Comparison of ENCODE assay signal across 22 cellular contexts in genomic region chr1:245173446-245174178, GRCh38. TPM values are rescaled to one million over a fixed set of nuclear protein-coding genes. Genes with fewer than 3 reads are reported as not detected.
A peak's percentile ranks its signal among the peaks of the same experiment; 100 is the strongest.
DNase-seq lines count a peak whose midpoint lies in the region; ATAC-seq, FAIRE-seq and TF ChIP-seq lines count a peak whose summit lies in the region.
"Had no signal": no experiment of that assay in that cellular context is flagged by ENCODE, and none has a peak within 500 bp of the region (broad histone marks: within the 10 kb centered on the region; RNA-seq: fewer than 3 reads in every experiment).

No MANE protein-coding gene starts in this region.

- dilution Hi-C loops in IMR-90 (cut with HindIII; ENCODE audit: low sequenced_read_pairs, unreplicated experiment) = no loop called here

- peak overlapping the region; percentile 40 for H2AFZ ChIP-seq in IMR-90 (replicated peaks; ENCODE audit: low read length, poor library complexity)
- H2AFZ ChIP-seq: GM23338 had no signal

- H3K4me2 ChIP-seq in IMR-90 (ENCODE audit: low read depth, low read length) = no peak overlapping the region; the same call in 1 of the 2 replicates
- H3K4me2 ChIP-seq: GM23338 had no signal

- no peak overlapping the region for H3K23ac ChIP-seq in IMR-90 (ENCODE audit: low read depth, low read length)

- no peaks in the 10 kb centered on the region for H3K36me3 Mint-ChIP-seq in natural killer cell
- H3K36me3 Mint-ChIP-seq: activated naive CD4-positive, alpha-beta T cell treated with anti-CD3 and anti-CD28 coated beads, Interleukin-2, amount 50 U/mL, for 72 hours; CD14-positive monocyte had no signal

- H3K9me1 ChIP-seq in IMR-90 (ENCODE audit: insufficient read depth, low read length) = no peaks in the 10 kb centered on the region

- BruUV-seq in IMR-90 (replicated peaks; lab: Mats Ljungman, UMichigan) = no TSS peak

- H2BK20ac ChIP-seq in IMR-90 (ENCODE audit: low read depth, low read length) = no peak overlapping the region

- no peaks in the 10 kb centered on the region; the same call in 1 of the 2 replicates for H3K9me3 ChIP-seq in IMR-90 (ENCODE audit: control insufficient read depth, insufficient read depth, low read length)
- no peaks in the 10 kb centered on the region for H3K9me3 ChIP-seq in body of pancreas
- H3K9me3 ChIP-seq in pancreas = no peaks in the 10 kb centered on the region
- no peaks in the 10 kb centered on the region for H3K9me3 ChIP-seq in tibial artery
- H3K9me3 ChIP-seq: colonic mucosa had no signal

- H3K14ac ChIP-seq in IMR-90 (replicated peaks; ENCODE audit: low read depth, low read length) = no peak overlapping the region

- no peak overlapping the region for H3K4me3 Mint-ChIP-seq in natural killer cell
- H3K4me3 Mint-ChIP-seq: activated B cell treated with CpG ODN at 0.5 μM for 24 hours; activated CD8-positive, alpha-beta T cell treated with anti-CD3 and anti-CD28 coated beads, Interleukin-2, amount 10 ng/mL, durations not matched to agents 7 days and 5 days; CD14-positive monocyte; GM23338 had no signal

- H4K91ac ChIP-seq in IMR-90 (ENCODE audit: insufficient read depth, low read depth, low read length) = no peak overlapping the region

- in situ Hi-C loops in IMR-90 (cut with MboI; ENCODE audit: low sequenced_read_pairs) = loop anchor here (25.0 kb wide), 1 partner anchor 1514 kb away; no protein-coding TSS in a partner anchor

- H3K4me1 ChIP-seq in IMR-90 (ENCODE audit: control insufficient read depth, insufficient read depth, low read length) = no peaks in the 10 kb centered on the region
- no peaks in the 10 kb centered on the region for H3K4me1 ChIP-seq in body of pancreas
- no peaks in the 10 kb centered on the region for H3K4me1 ChIP-seq in pancreas
- no peaks in the 10 kb centered on the region for H3K4me1 ChIP-seq in tibial artery
- H3K4me1 ChIP-seq: colonic mucosa had no signal

- no peak overlapping the region for H3K27ac Mint-ChIP-seq in natural killer cell
- H3K27ac Mint-ChIP-seq: activated B cell treated with CpG ODN at 0.5 μM for 24 hours; activated CD8-positive, alpha-beta T cell treated with anti-CD3 and anti-CD28 coated beads, Interleukin-2, amount 10 ng/mL, durations not matched to agents 7 days and 5 days; activated naive CD4-positive, alpha-beta T cell treated with anti-CD3 and anti-CD28 coated beads, Interleukin-2, amount 50 U/mL, for 72 hours; CD14-positive monocyte; GM23338 had no signal

- no peak overlapping the region for H2AK9ac ChIP-seq in IMR-90 (replicated peaks; ENCODE audit: low read depth, low read length, poor library complexity)

- H2AK5ac ChIP-seq in IMR-90 (ENCODE audit: low read depth, low read length) = no peak overlapping the region

- intact Hi-C loops in IMR-90 (cut with micrococcal nuclease) (no loop called here), body of pancreas (cut with DNase I) (no loop called here), pancreas (cut with DNase I) (no loop called here), natural killer cell (cut with micrococcal nuclease) (no loop called here), tibial artery (cut with DNase I; ENCODE audit: low total_unique reads) (no loop called here)

- TF ChIP-seq RAD21 in IMR-90 (IDR thresholded peaks at IDR 0.05; ENCODE audit: low read length) = no peak

- peaks cover 2 to 4% of the 10 kb centered on the region in 2 donors for H3K27me3 Mint-ChIP-seq in natural killer cell (ENCODE audit: low read depth in 2 of 2)

- POLR2A ChIA-PET in IMR-90 (lab: Charles Lee; ENCODE audit: unreplicated experiment) = no interaction called here

- no peak for TF ChIP-seq CTCF in IMR-90 (conservative IDR thresholded peaks at IDR 0.05; ENCODE audit: low read depth, low read length)
- TF ChIP-seq CTCF in body of pancreas (IDR thresholded peaks at IDR 0.05) = no peak
- TF ChIP-seq CTCF in pancreas (IDR thresholded peaks at IDR 0.05) = no peak
- no peak for TF ChIP-seq CTCF in natural killer cell (IDR thresholded peaks at IDR 0.05)
- TF ChIP-seq CTCF in tibial artery (IDR thresholded peaks at IDR 0.05) = no peak

- ATAC-seq in IMR-90 (ENCODE audit: low read depth) (peak; percentile 63), body of pancreas (peak; percentile 38), pancreas (peak; percentile 39 to 61 (median 52)), natural killer cell (no peak)
- ATAC-seq: activated CD8-positive, alpha-beta T cell treated with anti-CD3 and anti-CD28 coated beads, Interleukin-2, amount 10 ng/mL, durations not matched to agents 7 days and 5 days; activated naive CD4-positive, alpha-beta T cell treated with anti-CD3 and anti-CD28 coated beads, Interleukin-2, amount 50 U/mL, for 72 hours; GM23338; stimulated activated naive CD8-positive, alpha-beta T cell treated with anti-CD3 and anti-CD28 coated beads, Interleukin-15, Interleukin-2, amounts not matched to agents 100 U/mL and 50 U/mL, for 24 hours had no signal

- no CpG with 5 or more reads among the region's 21 CpGs for WGBS in IMR-90 (ENCODE audit: extremely low coverage in 2 of 2, insufficient read length in 1 of 2), 2 experiments
- 44 to 49% methylated on average over 21 of the region's 21 CpGs for WGBS in body of pancreas, 2 donors
- 45 to 46% methylated on average over 21 of the region's 21 CpGs for WGBS in pancreas, 2 donors

- FAIRE-seq in pancreas (lab: Jason Lieb, UNC) = no peak
- FAIRE-seq: kidney had no signal

- H2BK120ac ChIP-seq in IMR-90 (ENCODE audit: low read depth, low read length) = no peak overlapping the region

- H3K9ac ChIP-seq in IMR-90 (ENCODE audit: low read depth, low read length) = no peak overlapping the region

- H3K27me3 ChIP-seq in IMR-90 (ENCODE audit: control insufficient read depth, insufficient read depth, low read length) (no peaks in the 10 kb centered on the region), body of pancreas (no peaks in the 10 kb centered on the region), pancreas (no peaks in the 10 kb centered on the region), tibial artery (peaks cover 0 to 26% of the 10 kb centered on the region in 2 donors)
- H3K27me3 ChIP-seq: colonic mucosa had no signal

- H3K27ac ChIP-seq in IMR-90 (ENCODE audit: insufficient read depth, low read length) (no peak overlapping the region), body of pancreas (no peak overlapping the region), pancreas (no peak overlapping the region), tibial artery (no peak overlapping the region)
- H3K27ac ChIP-seq: colonic mucosa had no signal

- peaks cover 5% of the 10 kb centered on the region for H3K36me3 ChIP-seq in IMR-90 (ENCODE audit: control insufficient read depth, insufficient read depth, low read length)
- H3K36me3 ChIP-seq in body of pancreas (replicated peaks in 1 of 2; ENCODE audit: insufficient read depth in 1 of 2, low read depth in 2 of 2) = no peaks in the 10 kb centered on the region
- no peaks in the 10 kb centered on the region for H3K36me3 ChIP-seq in pancreas
- no peaks in the 10 kb centered on the region for H3K36me3 ChIP-seq in tibial artery
- H3K36me3 ChIP-seq: colonic mucosa had no signal

- no peaks in the 10 kb centered on the region for H3K9me3 Mint-ChIP-seq in natural killer cell
- H3K9me3 Mint-ChIP-seq: activated B cell treated with CpG ODN at 0.5 μM for 24 hours; activated naive CD4-positive, alpha-beta T cell treated with anti-CD3 and anti-CD28 coated beads, Interleukin-2, amount 50 U/mL, for 72 hours had no signal

- DNase-seq in NCI-H510A treated with DMSO at 0.1 percent for 48 hours (lab: John Stamatoyannopoulos, UW) = peak; percentile 16
- no peak for DNase-seq in NCI-H510A (lab: John Stamatoyannopoulos, UW)
- DNase-seq in IMR-90 = no peak
- DNase-seq in body of pancreas = peak in 1 of 4 donors; percentile 9
- no peak for DNase-seq in pancreas
- DNase-seq in stimulated activated naive CD4-positive, alpha-beta T cell treated with Interleukin-2 at 50 U/mL for 16 hours (lab: John Stamatoyannopoulos, UW) = no peak
- DNase-seq in natural killer cell = no peak
- DNase-seq in tibial artery = no peak
- DNase-seq: activated B cell treated with CpG ODN at 0.5 μM for 24 hours; activated CD8-positive, alpha-beta T cell treated with anti-CD3 and anti-CD28 coated beads, Interleukin-2, amount 10 ng/mL, durations not matched to agents 7 days and 5 days; activated T-cell treated with anti-CD3 and anti-CD28 coated beads, Interleukin-2, amount 50 U/mL, for 48 hours; colonic mucosa; DMS79 treated with DMSO at 0.1 percent for 48 hours; foreskin fibroblast; kidney; MV-4-11; NCI-H2171; stimulated activated naive CD8-positive, alpha-beta T cell treated with anti-CD3 and anti-CD28 coated beads, Interleukin-15, Interleukin-2, amounts not matched to agents 100 U/mL and 50 U/mL, for 24 hours had no signal

- no peaks in the 10 kb centered on the region for H4K20me1 ChIP-seq in IMR-90 (ENCODE audit: insufficient read depth, low read length)

- CTCF ChIA-PET in IMR-90 (lab: Yijun Ruan, JAX) = interaction anchor here (0.9 kb wide), 1 partner anchor 17 kb away, joined by 3 read pairs; no protein-coding TSS in a partner anchor

- H3K79me1 ChIP-seq in IMR-90 (ENCODE audit: low read depth in 1 of 2, low read length in 2 of 2) = no peaks in the 10 kb centered on the region

- TF ChIP-seq POLR2A in IMR-90 (IDR thresholded peaks at IDR 0.05; ENCODE audit: low read depth, low read length) (no peak), body of pancreas (IDR thresholded peaks at IDR 0.05) (no peak)

- H2BK5ac ChIP-seq in IMR-90 (ENCODE audit: low read depth, low read length, poor library complexity, severe bottlenecking) = no peak overlapping the region

- no peak overlapping the region for H4K8ac ChIP-seq in IMR-90 (ENCODE audit: low read depth in 2 of 2, low read length in 2 of 2)

- H3K4me3 ChIP-seq in IMR-90 (ENCODE audit: insufficient read depth, low read depth, low read length) (no peak overlapping the region), body of pancreas (no peak overlapping the region), pancreas (no peak overlapping the region), tibial artery (no peak overlapping the region)
- H3K4me3 ChIP-seq: colonic mucosa, GM23338 had no signal

- no peak overlapping the region for H3K56ac ChIP-seq in IMR-90 (ENCODE audit: extremely low read depth, insufficient read depth, low read length)

- H2BK15ac ChIP-seq in IMR-90 (ENCODE audit: low read depth, low read length) = no peak overlapping the region

- no peak overlapping the region for H4K5ac ChIP-seq in IMR-90 (ENCODE audit: low read depth, low read length)

- H3K4ac ChIP-seq in IMR-90 (ENCODE audit: low read depth, low read length) = no peak overlapping the region

- H3K18ac ChIP-seq in IMR-90 (ENCODE audit: low read depth, low read length) = no peak overlapping the region

- H3K4me1 Mint-ChIP-seq in natural killer cell = peaks cover 0 to 6% of the 10 kb centered on the region in 2 donors
- H3K4me1 Mint-ChIP-seq: activated B cell treated with CpG ODN at 0.5 μM for 24 hours, GM23338 had no signal

TF ChIP-seq in IMR-90, 13 proteins besides CTCF, POLR2A, EP300 and RAD21 (continues in another document):
- TF ChIP-seq MXI1 (IDR thresholded peaks at IDR 0.05; ENCODE audit: borderline replicate concordance, low read depth, low read length) = no peak

RNA-seq across cellular contexts. Expression of gene KIF26B, which starts 18.8 kb away (rescaled TPM):
- total RNA-seq in IMR-90 (2012; rRNA removed) (0.54 and 0.83 TPM in 2 replicates), body of pancreas (1 to 10 TPM in 1 of 2 donors, under 1 TPM in 1; 0.78 to 4.6 TPM), pancreas (1 to 10 TPM in 2 of 6 donors, under 1 TPM in 4; 0.28 to 4.5 (median 0.78) TPM), natural killer cell (under 1 TPM; 0.16 to 0.96 (median 0.18) TPM)
- polyA plus RNA-seq in IMR-90 (2012; rRNA removed) (0.37 and 0.53 TPM in 2 replicates), pancreas (under 1 TPM; 0.27 to 0.42 TPM)
- 0.31 and 0.81 TPM in 2 replicates for polyA plus RNA-seq in IMR-90 (2012; cell fraction: cytosol; rRNA removed)
- 0.61 and 1.3 TPM in 2 replicates for polyA plus RNA-seq in IMR-90 (2012; cell fraction: nucleus; rRNA removed; ENCODE audit: low replicate concordance)
- total RNA-seq: T-helper 1 cell treated with Interleukin-12 subunit alpha and Interleukin-12 subunit beta and Interleukin-4 antibody, amounts not matched to agents 30 ng/mL and 1 ng/mL, for 36 hours had no signal

Comparison
In these comparisons a context has a peak if more than half of its experiments do, and no peak if none do; other contexts are left out.
1. ATAC-seq: peak in IMR-90 (single experiment), body of pancreas (single experiment) and pancreas (4 of 4); none in natural killer cell (0 of 3).